ENCODE assay signal across 1 cellular context in the genomic region with DNA sequence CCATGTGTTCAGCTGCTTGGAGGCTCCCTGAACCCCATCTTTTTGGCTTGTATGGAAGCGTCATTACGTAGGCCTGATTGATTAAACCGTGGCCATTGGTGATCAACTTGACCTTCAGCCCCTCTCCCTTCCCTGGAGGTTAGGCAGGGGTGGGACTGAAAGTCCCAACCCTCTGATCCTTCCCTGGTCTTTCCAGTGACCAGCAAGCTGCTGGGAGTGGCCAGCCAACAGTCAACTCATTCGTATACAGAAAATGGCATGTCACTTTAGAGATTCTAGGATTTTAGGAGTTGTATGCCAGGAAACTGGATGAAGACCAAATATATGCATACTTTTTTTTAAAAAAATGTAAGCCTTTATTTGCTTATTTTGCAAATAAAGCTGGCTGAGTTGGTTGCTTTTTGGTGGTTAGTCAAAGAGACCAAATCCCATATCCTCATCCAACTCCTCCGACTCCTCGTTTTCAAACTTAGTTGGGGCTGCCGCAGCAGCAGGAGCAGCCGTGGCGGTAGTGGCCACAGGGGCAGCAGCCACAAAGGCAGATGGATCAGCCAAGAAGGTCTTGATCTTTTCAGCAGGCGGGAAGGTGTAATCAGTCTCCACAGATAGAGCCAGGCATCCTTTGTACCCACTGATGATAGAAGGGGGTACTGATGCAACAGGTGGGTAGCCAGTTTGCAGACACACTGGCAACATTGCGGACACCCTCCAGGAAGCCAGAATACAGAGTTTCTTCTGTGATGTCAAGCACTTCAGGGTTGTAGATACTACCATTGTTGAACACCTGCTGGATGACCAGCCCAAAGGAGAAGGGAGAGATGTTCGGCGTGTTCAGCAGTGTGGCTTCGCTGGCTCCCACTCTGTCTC.
TF ChIP-seq lines count a peak whose summit lies in the region.

No MANE protein-coding gene starts in this region.

TF ChIP-seq in GM23338, 12 proteins besides CTCF, POLR2A, EP300 and RAD21 (continued from another document):
- TF ChIP-seq, protein P1, sequence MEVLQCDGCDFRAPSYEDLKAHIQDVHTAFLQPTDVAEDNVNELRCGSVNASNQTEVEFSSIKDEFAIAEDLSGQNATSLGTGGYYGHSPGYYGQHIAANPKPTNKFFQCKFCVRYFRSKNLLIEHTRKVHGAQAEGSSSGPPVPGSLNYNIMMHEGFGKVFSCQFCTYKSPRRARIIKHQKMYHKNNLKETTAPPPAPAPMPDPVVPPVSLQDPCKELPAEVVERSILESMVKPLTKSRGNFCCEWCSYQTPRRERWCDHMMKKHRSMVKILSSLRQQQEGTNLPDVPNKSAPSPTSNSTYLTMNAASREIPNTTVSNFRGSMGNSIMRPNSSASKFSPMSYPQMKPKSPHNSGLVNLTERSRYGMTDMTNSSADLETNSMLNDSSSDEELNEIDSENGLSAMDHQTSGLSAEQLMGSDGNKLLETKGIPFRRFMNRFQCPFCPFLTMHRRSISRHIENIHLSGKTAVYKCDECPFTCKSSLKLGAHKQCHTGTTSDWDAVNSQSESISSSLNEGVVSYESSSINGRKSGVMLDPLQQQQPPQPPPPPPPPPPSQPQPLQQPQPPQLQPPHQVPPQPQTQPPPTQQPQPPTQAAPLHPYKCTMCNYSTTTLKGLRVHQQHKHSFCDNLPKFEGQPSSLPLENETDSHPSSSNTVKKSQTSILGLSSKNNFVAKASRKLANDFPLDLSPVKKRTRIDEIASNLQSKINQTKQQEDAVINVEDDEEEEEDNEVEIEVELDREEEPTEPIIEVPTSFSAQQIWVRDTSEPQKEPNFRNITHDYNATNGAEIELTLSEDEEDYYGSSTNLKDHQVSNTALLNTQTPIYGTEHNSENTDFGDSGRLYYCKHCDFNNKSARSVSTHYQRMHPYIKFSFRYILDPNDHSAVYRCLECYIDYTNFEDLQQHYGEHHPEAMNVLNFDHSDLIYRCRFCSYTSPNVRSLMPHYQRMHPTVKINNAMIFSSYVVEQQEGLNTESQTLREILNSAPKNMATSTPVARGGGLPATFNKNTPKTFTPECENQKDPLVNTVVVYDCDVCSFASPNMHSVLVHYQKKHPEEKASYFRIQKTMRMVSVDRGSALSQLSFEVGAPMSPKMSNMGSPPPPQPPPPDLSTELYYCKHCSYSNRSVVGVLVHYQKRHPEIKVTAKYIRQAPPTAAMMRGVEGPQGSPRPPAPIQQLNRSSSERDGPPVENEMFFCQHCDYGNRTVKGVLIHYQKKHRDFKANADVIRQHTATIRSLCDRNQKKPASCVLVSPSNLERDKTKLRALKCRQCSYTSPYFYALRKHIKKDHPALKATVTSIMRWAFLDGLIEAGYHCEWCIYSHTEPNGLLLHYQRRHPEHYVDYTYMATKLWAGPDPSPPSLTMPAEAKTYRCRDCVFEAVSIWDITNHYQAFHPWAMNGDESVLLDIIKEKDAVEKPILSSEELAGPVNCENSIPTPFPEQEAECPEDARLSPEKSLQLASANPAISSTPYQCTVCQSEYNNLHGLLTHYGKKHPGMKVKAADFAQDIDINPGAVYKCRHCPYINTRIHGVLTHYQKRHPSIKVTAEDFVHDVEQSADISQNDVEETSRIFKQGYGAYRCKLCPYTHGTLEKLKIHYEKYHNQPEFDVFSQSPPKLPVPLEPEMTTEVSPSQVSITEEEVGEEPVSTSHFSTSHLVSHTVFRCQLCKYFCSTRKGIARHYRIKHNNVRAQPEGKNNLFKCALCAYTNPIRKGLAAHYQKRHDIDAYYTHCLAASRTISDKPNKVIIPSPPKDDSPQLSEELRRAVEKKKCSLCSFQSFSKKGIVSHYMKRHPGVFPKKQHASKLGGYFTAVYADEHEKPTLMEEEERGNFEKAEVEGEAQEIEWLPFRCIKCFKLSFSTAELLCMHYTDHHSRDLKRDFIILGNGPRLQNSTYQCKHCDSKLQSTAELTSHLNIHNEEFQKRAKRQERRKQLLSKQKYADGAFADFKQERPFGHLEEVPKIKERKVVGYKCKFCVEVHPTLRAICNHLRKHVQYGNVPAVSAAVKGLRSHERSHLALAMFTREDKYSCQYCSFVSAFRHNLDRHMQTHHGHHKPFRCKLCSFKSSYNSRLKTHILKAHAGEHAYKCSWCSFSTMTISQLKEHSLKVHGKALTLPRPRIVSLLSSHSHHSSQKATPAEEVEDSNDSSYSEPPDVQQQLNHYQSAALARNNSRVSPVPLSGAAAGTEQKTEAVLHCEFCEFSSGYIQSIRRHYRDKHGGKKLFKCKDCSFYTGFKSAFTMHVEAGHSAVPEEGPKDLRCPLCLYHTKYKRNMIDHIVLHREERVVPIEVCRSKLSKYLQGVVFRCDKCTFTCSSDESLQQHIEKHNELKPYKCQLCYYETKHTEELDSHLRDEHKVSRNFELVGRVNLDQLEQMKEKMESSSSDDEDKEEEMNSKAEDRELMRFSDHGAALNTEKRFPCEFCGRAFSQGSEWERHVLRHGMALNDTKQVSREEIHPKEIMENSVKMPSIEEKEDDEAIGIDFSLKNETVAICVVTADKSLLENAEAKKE (CRISPR knock-in tag; IDR thresholded peaks at IDR 0.05): no peak
- no peak for TF ChIP-seq EZH2 (IDR thresholded peaks at IDR 0.05; ENCODE audit: low read depth, unreplicated experiment)
TF ChIP-seq in GM23338: peak in this region for 0.
